1 cellular context compared by ENCODE assay signal in genomic region chr1:17903386-17903785, GRCh38.
TF ChIP-seq lines count a peak whose summit lies in the region.

No MANE protein-coding gene starts in this region.

TF ChIP-seq in HepG2, 621 proteins besides CTCF, POLR2A, EP300 and RAD21 (continued from another document):
- no peak for TF ChIP-seq ZFAT (CRISPR knock-in tag; conservative IDR thresholded peaks at IDR 0.05)
- no peak for TF ChIP-seq ZNF766 (CRISPR knock-in tag; IDR thresholded peaks at IDR 0.05; ENCODE audit: borderline replicate concordance)
- no peak for TF ChIP-seq KIAA2018 (CRISPR knock-in tag; IDR thresholded peaks at IDR 0.05; ENCODE audit: borderline replicate concordance)
- 0 out of 2 replicates have a peak, but pooled peaks have one; percentile 36 for TF ChIP-seq ELF3 (CRISPR knock-in tag; IDR thresholded peaks at IDR 0.05)
- TF ChIP-seq ZNF230 (CRISPR knock-in tag; IDR thresholded peaks at IDR 0.05), result no peak
- TF ChIP-seq WIZ (CRISPR knock-in tag; IDR thresholded peaks at IDR 0.05), result no peak
- TF ChIP-seq MIER2 (CRISPR knock-in tag; IDR thresholded peaks at IDR 0.05), result peak; percentile 30; the same call in 1 of the 2 replicates
- no peak for TF ChIP-seq ZNF780A (CRISPR knock-in tag; IDR thresholded peaks at IDR 0.05)
- TF ChIP-seq NFIC (IDR thresholded peaks at IDR 0.05; ENCODE audit: low read length), result no peak
- no peak for TF ChIP-seq ZZZ3 (CRISPR knock-in tag; IDR thresholded peaks at IDR 0.05; ENCODE audit: borderline replicate concordance)
- 0 out of 2 replicates have a peak, but pooled peaks have one; percentile 16 for TF ChIP-seq FOSL1 (CRISPR knock-in tag; IDR thresholded peaks at IDR 0.05; ENCODE audit: borderline replicate concordance)
- TF ChIP-seq CEBPG (CRISPR knock-in tag; IDR thresholded peaks at IDR 0.05), result peak; percentile 79
- no peak for TF ChIP-seq THAP11 (CRISPR knock-in tag; IDR thresholded peaks at IDR 0.05)
- TF ChIP-seq ISL2 (CRISPR knock-in tag; IDR thresholded peaks at IDR 0.05), result peak; percentile 58; the same call in 1 of the 2 replicates
- no peak for TF ChIP-seq ZNF569 (CRISPR knock-in tag; IDR thresholded peaks at IDR 0.05; ENCODE audit: borderline replicate concordance)
- TF ChIP-seq CEBPB (IDR thresholded peaks at IDR 0.05; ENCODE audit: borderline replicate concordance, low read depth, low read length), result peak; percentile 70; the same call in 1 of the 2 replicates
- TF ChIP-seq FOSL2 (CRISPR knock-in tag; IDR thresholded peaks at IDR 0.05), result peak; percentile 83
- no peak for TF ChIP-seq USF2 (IDR thresholded peaks at IDR 0.05; ENCODE audit: low read depth, low read length)
- TF ChIP-seq USF2 (CRISPR knock-in tag; IDR thresholded peaks at IDR 0.05; ENCODE audit: borderline replicate concordance), result peak; percentile 64; the same call in 1 of the 2 replicates
- 0 out of 2 replicates have a peak, but pooled peaks have one; percentile 33 for TF ChIP-seq RXRB (CRISPR knock-in tag; IDR thresholded peaks at IDR 0.05; ENCODE audit: borderline replicate concordance)
- peak; percentile 69; the same call in 1 of the 2 replicates for TF ChIP-seq ZNF710 (CRISPR knock-in tag; IDR thresholded peaks at IDR 0.05; ENCODE audit: borderline replicate concordance)
- peak; percentile 31; the same call in 1 of the 2 replicates for TF ChIP-seq TBX2 (CRISPR knock-in tag; IDR thresholded peaks at IDR 0.05; ENCODE audit: borderline replicate concordance)
- TF ChIP-seq CC2D1A (CRISPR knock-in tag; IDR thresholded peaks at IDR 0.05), result no peak
- TF ChIP-seq ZNF562 (CRISPR knock-in tag; IDR thresholded peaks at IDR 0.05; ENCODE audit: borderline replicate concordance), result no peak
- TF ChIP-seq SRF (IDR thresholded peaks at IDR 0.05; ENCODE audit: low read depth, low read length), result no peak
- TF ChIP-seq CREB3 (CRISPR knock-in tag; IDR thresholded peaks at IDR 0.05), result no peak
- TF ChIP-seq SOX6 (IDR thresholded peaks at IDR 0.05), result no peak
- 0 out of 2 replicates have a peak, but pooled peaks have one; percentile 33 for TF ChIP-seq SOX6 (CRISPR knock-in tag; IDR thresholded peaks at IDR 0.05)
- TF ChIP-seq ZNF644 (CRISPR knock-in tag; IDR thresholded peaks at IDR 0.05; ENCODE audit: low read depth), result peak; percentile 72
